29 cellular contexts compared by ENCODE assay signal in the genomic region with DNA sequence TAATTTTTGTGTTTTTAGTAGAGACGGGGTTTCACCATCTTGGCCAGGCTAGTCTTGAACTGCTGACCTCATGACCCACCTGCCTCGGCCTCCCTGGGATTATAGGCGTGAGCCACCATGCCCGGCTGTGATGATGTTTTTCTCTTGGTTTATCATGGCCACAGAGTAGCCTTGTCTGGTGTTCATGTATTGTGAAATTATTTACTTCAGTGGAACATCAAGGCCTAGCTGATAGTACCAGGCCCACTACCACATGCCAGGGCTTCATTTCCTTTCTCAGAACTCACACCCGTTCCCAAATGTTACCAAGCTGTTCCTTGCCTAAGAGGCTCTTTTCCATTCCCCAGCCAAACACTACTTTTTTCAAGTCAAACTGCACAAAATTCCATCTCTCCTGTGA. TPM values are rescaled to one million over a fixed set of nuclear protein-coding genes. Genes with fewer than 3 reads are reported as not detected.
A peak's percentile ranks its signal among the peaks of the same experiment; 100 is the strongest.
DNase-seq lines count a peak whose midpoint lies in the region; ATAC-seq, FAIRE-seq and TF ChIP-seq lines count a peak whose summit lies in the region.
"Had no signal": no experiment of that assay in that cellular context is flagged by ENCODE, and none has a peak within 500 bp of the region (broad histone marks: within the 10 kb centered on the region; RNA-seq: fewer than 3 reads in every experiment).

No MANE protein-coding gene starts in this region.

- TF ChIP-seq CTCF in GM23338 (conservative IDR thresholded peaks at IDR 0.05; ENCODE audit: low read depth in 2 of 2) = no peak
- TF ChIP-seq CTCF in H1 (IDR thresholded peaks at IDR 0.05; ENCODE audit: control extremely low read depth in 1 of 3, insufficient read depth in 1 of 3, low read depth in 1 of 3, low read length in 3 of 3) = no peak
- TF ChIP-seq CTCF in liver (IDR thresholded peaks at IDR 0.05; ENCODE audit: low read depth, low read length, missing input control) = no peak
- TF ChIP-seq CTCF in nephron progenitor cell (IDR thresholded peaks at IDR 0.05) = no peak

- H3K79me2 ChIP-seq in GM23338 (replicated peaks; ENCODE audit: insufficient read depth) (no peaks in the 10 kb centered on the region), H1 (ENCODE audit: control insufficient read depth in 1 of 2, insufficient read depth in 2 of 2, low read length in 2 of 2) (no peaks in the 10 kb centered on the region)

- no peak for FAIRE-seq in H1 (lab: Jason Lieb, UNC)
- FAIRE-seq: A204.1, GM12878, GM12892, GM18507 had no signal

- peaks cover 10% of the 10 kb centered on the region for H3K4me1 Mint-ChIP-seq in GM23338
- H3K4me1 Mint-ChIP-seq in nephron progenitor cell = no peaks in the 10 kb centered on the region
- H3K4me1 Mint-ChIP-seq: CD14-positive monocyte; CD4-positive, alpha-beta memory T cell; CD4-positive, CD25-positive, alpha-beta regulatory T cell; CD8-positive, alpha-beta memory T cell had no signal

- 95% methylated on average over 5 of the region's 5 CpGs; no CpG with 5 or more reads in 1 of the 2 experiments for WGBS in H1 (ENCODE audit: extremely low coverage in 1 of 2, insufficient coverage in 1 of 2, insufficient read length in 1 of 2, insufficient replicate concordance in 2 of 2, low coverage in 1 of 2, low lambda C conversion rate in 2 of 2, missing lambda C conversion rate in 1 of 2), 2 experiments
- WGBS in liver = 49% methylated on average over 5 of the region's 5 CpGs

- no peaks in the 10 kb centered on the region for H3K9me3 ChIP-seq in H1 (ENCODE audit: insufficient read depth in 2 of 2, low read depth in 1 of 2, low read length in 1 of 2)
- no peaks in the 10 kb centered on the region for H3K9me3 ChIP-seq in liver (ENCODE audit: control insufficient read depth in 4 of 4, low read length in 3 of 4)
- H3K9me3 ChIP-seq: BE2C, BLaER1 had no signal

- CTCF ChIA-PET in H1 (lab: Charles Lee; ENCODE audit: partially characterized antibody) = interaction anchor here (1.0 to 21.5 kb wide), 4 partner anchors 15 to 51 kb away, joined by 3 to 247 read pairs (median 4); partner anchors contain the start of genes ARFGAP2 and PACSIN3

- TF ChIP-seq RAD21 in H1 (IDR thresholded peaks at IDR 0.05 in 1 of 2, conservative IDR thresholded peaks at IDR 0.05 in 1 of 2; ENCODE audit: low read depth in 2 of 2, low read length in 2 of 2) = no peak
- TF ChIP-seq RAD21 in liver (IDR thresholded peaks at IDR 0.05) = no peak

- no peaks in the 10 kb centered on the region for H3K36me3 Mint-ChIP-seq in GM23338 (ENCODE audit: low read depth)
- H3K36me3 Mint-ChIP-seq in nephron progenitor cell (ENCODE audit: low read depth) = no peaks in the 10 kb centered on the region
- H3K36me3 Mint-ChIP-seq: CD14-positive monocyte; CD4-positive, alpha-beta memory T cell; CD4-positive, CD25-positive, alpha-beta regulatory T cell; CD8-positive, alpha-beta memory T cell had no signal

- no peak overlapping the region for H3K56ac ChIP-seq in H1 (replicated peaks; ENCODE audit: insufficient read length, low read depth, low read length)

- H3K9ac ChIP-seq in H1 (replicated peaks in 1 of 4; ENCODE audit: extremely low read depth in 1 of 4, low read depth in 3 of 4, low read length in 3 of 4) = no peak overlapping the region; a peak in 1 of 7 replicates
- H3K9ac ChIP-seq in liver (ENCODE audit: low read depth in 1 of 2, low read length in 2 of 2) = no peak overlapping the region
- H3K9ac ChIP-seq: BLaER1 had no signal

- H3K18ac ChIP-seq in H1 (ENCODE audit: extremely low read depth, low read length) = no peak overlapping the region

- H3K4me3 Mint-ChIP-seq in GM23338 (no peak overlapping the region), nephron progenitor cell (no peak overlapping the region)
- H3K4me3 Mint-ChIP-seq: CD14-positive monocyte; CD4-positive, alpha-beta memory T cell; CD8-positive, alpha-beta memory T cell had no signal

- H3K14ac ChIP-seq in H1 (ENCODE audit: insufficient read length) = no peak overlapping the region

- ATAC-seq in GM23338 (no peak), left lobe of liver (peak; percentile 64)
- ATAC-seq: GM12878 had no signal

- no peak overlapping the region for H3K4me2 ChIP-seq in GM23338
- H3K4me2 ChIP-seq in H1 (ENCODE audit: insufficient read depth in 1 of 2, low read depth in 2 of 2, low read length in 2 of 2) = no peak overlapping the region
- H3K4me2 ChIP-seq: BLaER1 had no signal

- H3K27ac ChIP-seq in GM23338 (ENCODE audit: low read depth) (no peak overlapping the region), H1 (ENCODE audit: low read depth, low read length) (no peak overlapping the region), liver (ENCODE audit: low read depth in 1 of 2, low read length in 2 of 2) (peak overlapping the region in 1 of 2 donors; percentile 50)
- H3K27ac ChIP-seq: BLaER1 had no signal

- H3F3A ChIP-seq in GM23338 (replicated peaks; ENCODE audit: low read depth) = no peaks in the 10 kb centered on the region

- 0 out of 2 replicates have a peak overlapping the region, but pooled peaks have one; percentile 61 for H2BK15ac ChIP-seq in H1 (ENCODE audit: low read length)

- no peak overlapping the region for H4K91ac ChIP-seq in H1 (replicated peaks; ENCODE audit: insufficient read length, low read length)

- H2BK12ac ChIP-seq in H1 (ENCODE audit: low read depth, low read length) = no peak overlapping the region

- peak overlapping the region; percentile 61; the same call in 1 of the 2 replicates for H2BK20ac ChIP-seq in H1 (ENCODE audit: low read length)

- H3K27ac Mint-ChIP-seq in GM23338 = no peak overlapping the region
- H3K27ac Mint-ChIP-seq in nephron progenitor cell = no peak overlapping the region
- H3K27ac Mint-ChIP-seq: CD4-positive, alpha-beta memory T cell; CD4-positive, CD25-positive, alpha-beta regulatory T cell; CD8-positive, alpha-beta memory T cell had no signal

- no peaks in the 10 kb centered on the region for H3K9me3 Mint-ChIP-seq in GM23338
- no peaks in the 10 kb centered on the region for H3K9me3 Mint-ChIP-seq in nephron progenitor cell
- H3K9me3 Mint-ChIP-seq: CD4-positive, alpha-beta memory T cell; CD4-positive, CD25-positive, alpha-beta regulatory T cell; CD8-positive, alpha-beta memory T cell had no signal

- H3K23ac ChIP-seq in H1 (ENCODE audit: insufficient read length) = no peak overlapping the region

- DNase-seq in GM23338 (ENCODE audit: low spot score) (no peak), H1 (ENCODE audit: low read depth in 1 of 2, low spot score in 2 of 2) (no peak), left lobe of liver (ENCODE audit: low spot score) (no peak), nephron progenitor cell (no peak), NCI-H1436 (lab: John Stamatoyannopoulos, UW) (no peak), NCI-H524 (lab: John Stamatoyannopoulos, UW) (no peak), SK-N-DZ (ENCODE audit: low spot score) (no peak)
- DNase-seq: 8988T; ACHN; BE2C; C1 segment of cervical spinal cord; CD4-positive, alpha-beta memory T cell; CD4-positive, CD25-positive, alpha-beta regulatory T cell; CD8-positive, alpha-beta memory T cell; COR-L47; DMS 273 treated with DMSO at 0.1 percent for 48 hours; DMS153; DMS53; DMS79; DND-41; EL; GDM1 had no signal

- H3K4me3 ChIP-seq in GM23338 (no peak overlapping the region), H1 (ENCODE audit: extremely low read depth in 1 of 4, insufficient read depth in 2 of 4, low read depth in 3 of 4, low read length in 4 of 4) (no peak overlapping the region), liver (ENCODE audit: low read depth in 1 of 3, low read length in 3 of 3) (no peak overlapping the region)
- H3K4me3 ChIP-seq: BLaER1, GM12878 had no signal

- TF ChIP-seq POLR2A in H1 (IDR thresholded peaks at IDR 0.05; ENCODE audit: control extremely low read depth in 1 of 2, low read depth in 2 of 2, low read length in 2 of 2) = no peak

- no peaks in the 10 kb centered on the region for H3K27me3 ChIP-seq in GM23338 (ENCODE audit: insufficient read depth)
- H3K27me3 ChIP-seq in H1 (replicated peaks in 1 of 4; ENCODE audit: control insufficient read depth in 3 of 4, extremely low read depth in 1 of 4, insufficient read depth in 3 of 4, low read length in 3 of 4) = no peaks in the 10 kb centered on the region
- H3K27me3 ChIP-seq in liver (ENCODE audit: control insufficient read depth in 4 of 4, insufficient read depth in 4 of 4, low read length in 3 of 4) = no peaks in the 10 kb centered on the region
- H3K27me3 ChIP-seq: BE2C, BLaER1 had no signal

- H3K36me3 ChIP-seq in GM23338 (ENCODE audit: insufficient read depth) (no peaks in the 10 kb centered on the region), H1 (ENCODE audit: control insufficient read depth in 2 of 4, insufficient read depth in 4 of 4, low read length in 3 of 4) (no peaks in the 10 kb centered on the region), liver (ENCODE audit: control insufficient read depth in 4 of 4, insufficient read depth in 3 of 4, low read depth in 1 of 4, low read length in 3 of 4) (no peaks in the 10 kb centered on the region)
- H3K36me3 ChIP-seq: BE2C, BLaER1 had no signal

- H3K23me2 ChIP-seq in H1 (ENCODE audit: low read depth, low read length) = no peaks in the 10 kb centered on the region

- no peak overlapping the region for H4K5ac ChIP-seq in H1 (ENCODE audit: insufficient read length, low read depth, low read length)

- no peak overlapping the region for H2BK120ac ChIP-seq in H1 (replicated peaks; ENCODE audit: low read depth, low read length)

- peak overlapping the region; percentile 26; the same call in 1 of the 2 replicates for H2AK5ac ChIP-seq in H1 (ENCODE audit: low read depth, low read length)

- H4K20me1 ChIP-seq in GM23338 (replicated peaks; ENCODE audit: insufficient read depth) = no peaks in the 10 kb centered on the region
- no peaks in the 10 kb centered on the region for H4K20me1 ChIP-seq in H1 (replicated peaks in 1 of 2; ENCODE audit: control insufficient read depth in 1 of 2, insufficient read depth in 2 of 2, low read length in 2 of 2)
- H4K20me1 ChIP-seq: BLaER1 had no signal

- peak overlapping the region; percentile 75 for H2AFZ ChIP-seq in GM23338
- no peak overlapping the region for H2AFZ ChIP-seq in H1 (ENCODE audit: low read length)

- peaks cover 9% of the 10 kb centered on the region for H3K27me3 Mint-ChIP-seq in GM23338 (ENCODE audit: insufficient read depth, low read depth, poor library complexity)
- peaks cover 6% of the 10 kb centered on the region for H3K27me3 Mint-ChIP-seq in nephron progenitor cell (ENCODE audit: low read depth, poor library complexity)
- H3K27me3 Mint-ChIP-seq: CD8-positive, alpha-beta memory T cell had no signal

- no peak overlapping the region for H3K4ac ChIP-seq in H1 (replicated peaks; ENCODE audit: insufficient read length, low read depth, low read length)

- no peak overlapping the region for H2BK5ac ChIP-seq in H1 (ENCODE audit: low read depth, low read length)

- POLR2A ChIA-PET in H1 (lab: Charles Lee; ENCODE audit: partially characterized antibody) = interaction anchor here (1.4 to 4.1 kb wide), 2 partner anchors 21 to 508 kb away, joined by 3 to 23 read pairs; partner anchors contain the start of genes ARHGAP1, PACSIN3 and ZNF408

- no peaks in the 10 kb centered on the region for H3K79me1 ChIP-seq in H1 (ENCODE audit: low read depth, low read length)

- no peak overlapping the region for H4K8ac ChIP-seq in H1 (ENCODE audit: extremely low read depth, insufficient read depth, low read length)

- H3K4me1 ChIP-seq in GM23338 (ENCODE audit: insufficient read depth) (peaks cover 11% of the 10 kb centered on the region), H1 (replicated peaks in 1 of 4; ENCODE audit: control insufficient read depth in 3 of 4, insufficient read depth in 4 of 4, low read length in 3 of 4) (peaks cover 2 to 7% (median 5%) of the 10 kb centered on the region in 4 experiments; a peak in 6 of 7 replicates), liver (ENCODE audit: control insufficient read depth in 4 of 4, insufficient read depth in 4 of 4, low read length in 3 of 4) (peaks cover 0 to 2% (median 0%) of the 10 kb centered on the region in 4 donors)
- H3K4me1 ChIP-seq: BE2C had no signal

- no peak for TF ChIP-seq EP300 in H1 (IDR thresholded peaks at IDR 0.05; ENCODE audit: borderline replicate concordance in 1 of 2, low read depth in 2 of 2, low read length in 2 of 2)

- H3K9me2 ChIP-seq in GM23338 (ENCODE audit: insufficient read depth) = no peaks in the 10 kb centered on the region

RNA-seq across cellular contexts. Expression of gene DDB2, which starts 6.1 kb away (rescaled TPM):
- total RNA-seq in GM23338 (2014; rRNA removed; shearing (Covaris generic)) = 62.5 and 63.1 TPM in 2 replicates
- polyA plus RNA-seq in GM23338 (2016; fragmentation: Nextera tagmentation; extraction: Ambion mirVana) (58.7 and 60.2 TPM in 2 replicates), H1 (2011; rRNA removed) (97.2 and 112 TPM in 2 replicates), liver (10 to 100 TPM in 1 of 2 donors, 1 to 10 TPM in 1; 10.0 to 11.9 TPM)
- total RNA-seq in H1 (2021; fragmentation: NEBNext Ultra II Directional; extraction: Animal tissue kit (Norgen Biotek cat#: 25700)) = 65.2 and 70.7 TPM in 2 replicates
- 130 TPM for polyA plus RNA-seq in H1 (2011; cell fraction: cytosol; rRNA removed)
- polyA plus RNA-seq in H1 (2011; cell fraction: nucleus; rRNA removed) = 209 TPM
- 122 to 126 TPM (median 125 TPM) in 4 replicates for polyA plus RNA-seq in H1 (2012, experiment 1 of 2)
- 123 TPM for polyA plus RNA-seq in H1 (2012, experiment 2 of 2)
- 56.8 TPM for polyA plus RNA-seq in H1 (2013, experiment 1 of 2)
- 53.9 TPM for polyA plus RNA-seq in H1 (2013, experiment 2 of 2)
- 82.9 and 91.7 TPM in 2 replicates for polyA minus RNA-seq in H1 (2011; rRNA and poly(A)+ RNA removed)
- 45.6 TPM for polyA minus RNA-seq in H1 (2011; cell fraction: cytosol; rRNA and poly(A)+ RNA removed)
- 87.7 TPM for polyA minus RNA-seq in H1 (2011; cell fraction: nucleus; rRNA and poly(A)+ RNA removed)
- total RNA-seq in left lobe of liver (15.4 TPM), liver (1 to 10 TPM; 6.6 to 7.6 TPM)
- polyA plus RNA-seq in SK-N-DZ (2014; cell fraction: cytosol; rRNA removed) = 25.6 and 28.8 TPM in 2 replicates
- 34.3 and 36.5 TPM in 2 replicates for polyA plus RNA-seq in SK-N-DZ (2014; cell fraction: nucleus; rRNA removed)

RNA-seq across cellular contexts. Expression of gene PACSIN3, which starts 22.4 kb away (rescaled TPM):
- 66.5 and 72.1 TPM in 2 replicates for total RNA-seq in GM23338 (2014; rRNA removed; shearing (Covaris generic))
- polyA plus RNA-seq in GM23338 (2016; fragmentation: Nextera tagmentation; extraction: Ambion mirVana) = 38.8 and 39.6 TPM in 2 replicates
- 47.2 and 59.3 TPM in 2 replicates for total RNA-seq in H1 (2021; fragmentation: NEBNext Ultra II Directional; extraction: Animal tissue kit (Norgen Biotek cat#: 25700))
- 23.8 and 40.4 TPM in 2 replicates for polyA plus RNA-seq in H1 (2011; rRNA removed)
- polyA plus RNA-seq in H1 (2011; cell fraction: cytosol; rRNA removed) = 48.2 TPM
- 53.1 TPM for polyA plus RNA-seq in H1 (2011; cell fraction: nucleus; rRNA removed)
- 42.7 to 57.4 TPM (median 54.6 TPM) in 4 replicates for polyA plus RNA-seq in H1 (2012, experiment 1 of 2)
- 30.2 TPM for polyA plus RNA-seq in H1 (2012, experiment 2 of 2)
- polyA plus RNA-seq in H1 (2013, experiment 1 of 2) = 18.7 TPM
- polyA plus RNA-seq in H1 (2013, experiment 2 of 2) = 19.4 TPM
- polyA minus RNA-seq in H1 (2011; rRNA and poly(A)+ RNA removed) = 13.8 and 17.7 TPM in 2 replicates
- 36.3 TPM for polyA minus RNA-seq in H1 (2011; cell fraction: cytosol; rRNA and poly(A)+ RNA removed)
- 25.6 TPM for polyA minus RNA-seq in H1 (2011; cell fraction: nucleus; rRNA and poly(A)+ RNA removed)
- total RNA-seq in left lobe of liver = 32.8 TPM
- 10 to 100 TPM; 12.1 to 20.6 TPM for total RNA-seq in liver
- 10 to 100 TPM; 18.7 to 23.3 TPM for polyA plus RNA-seq in liver
- 35.3 and 47.8 TPM in 2 replicates for polyA plus RNA-seq in SK-N-DZ (2014; cell fraction: cytosol; rRNA removed)
- 35.5 and 37.7 TPM in 2 replicates for polyA plus RNA-seq in SK-N-DZ (2014; cell fraction: nucleus; rRNA removed)
- total RNA-seq: CD4-positive, CD25-positive, alpha-beta regulatory T cell had no signal
- polyA plus RNA-seq: CD14-positive monocyte; CD8-positive, alpha-beta memory T cell had no signal

RNA-seq across cellular contexts. Expression of gene ARFGAP2, which starts 31.9 kb away (rescaled TPM):
- 111 and 122 TPM in 2 replicates for total RNA-seq in GM23338 (2014; rRNA removed; shearing (Covaris generic))
- 24.2 and 25.6 TPM in 2 replicates for polyA plus RNA-seq in GM23338 (2016; fragmentation: Nextera tagmentation; extraction: Ambion mirVana)
- total RNA-seq in H1 (2021; fragmentation: NEBNext Ultra II Directional; extraction: Animal tissue kit (Norgen Biotek cat#: 25700)) = 50.0 and 50.2 TPM in 2 replicates
- 64.0 and 107 TPM in 2 replicates for polyA plus RNA-seq in H1 (2011; rRNA removed)
- polyA plus RNA-seq in H1 (2011; cell fraction: cytosol; rRNA removed) = 87.8 TPM
- 162 TPM for polyA plus RNA-seq in H1 (2011; cell fraction: nucleus; rRNA removed)
- polyA plus RNA-seq in H1 (2012, experiment 1 of 2) = 56.0 to 96.2 TPM (median 61.7 TPM) in 4 replicates
- 155 TPM for polyA plus RNA-seq in H1 (2012, experiment 2 of 2)
- polyA plus RNA-seq in H1 (2013, experiment 1 of 2) = 39.1 TPM
- 37.9 TPM for polyA plus RNA-seq in H1 (2013, experiment 2 of 2)
- polyA minus RNA-seq in H1 (2011; rRNA and poly(A)+ RNA removed) = 98.7 and 104 TPM in 2 replicates
- polyA minus RNA-seq in H1 (2011; cell fraction: cytosol; rRNA and poly(A)+ RNA removed) = 34.2 TPM
- 96.4 TPM for polyA minus RNA-seq in H1 (2011; cell fraction: nucleus; rRNA and poly(A)+ RNA removed)
- total RNA-seq in left lobe of liver = 77.6 TPM
- total RNA-seq in liver = 100 to 1,000 TPM in 1 of 2 donors, 10 to 100 TPM in 1; 61.1 to 163 TPM
- polyA plus RNA-seq in liver = 10 to 100 TPM; 37.3 to 44.9 TPM
- 113 and 120 TPM in 2 replicates for polyA plus RNA-seq in SK-N-DZ (2014; cell fraction: cytosol; rRNA removed)
- polyA plus RNA-seq in SK-N-DZ (2014; cell fraction: nucleus; rRNA removed) = 108 and 147 TPM in 2 replicates

RNA-seq across cellular contexts. Expression of gene ACP2, which starts 40.0 kb away (rescaled TPM):
- total RNA-seq in GM23338 (2014; rRNA removed; shearing (Covaris generic)) = 32.1 and 33.5 TPM in 2 replicates
- 5.6 and 7.3 TPM in 2 replicates for polyA plus RNA-seq in GM23338 (2016; fragmentation: Nextera tagmentation; extraction: Ambion mirVana)
- 17.8 and 18.9 TPM in 2 replicates for total RNA-seq in H1 (2021; fragmentation: NEBNext Ultra II Directional; extraction: Animal tissue kit (Norgen Biotek cat#: 25700))
- polyA plus RNA-seq in H1 (2011; rRNA removed) = 19.8 and 24.4 TPM in 2 replicates
- polyA plus RNA-seq in H1 (2011; cell fraction: cytosol; rRNA removed) = 13.4 TPM
- polyA plus RNA-seq in H1 (2011; cell fraction: nucleus; rRNA removed) = 39.9 TPM
- 12.4 to 23.5 TPM (median 21.2 TPM) in 4 replicates for polyA plus RNA-seq in H1 (2012, experiment 1 of 2)
- 14.1 TPM for polyA plus RNA-seq in H1 (2012, experiment 2 of 2)
- 21.3 TPM for polyA plus RNA-seq in H1 (2013, experiment 1 of 2)
- 21.1 TPM for polyA plus RNA-seq in H1 (2013, experiment 2 of 2)
- polyA minus RNA-seq in H1 (2011; rRNA and poly(A)+ RNA removed) = 21.8 and 29.4 TPM in 2 replicates
- 19.7 TPM for polyA minus RNA-seq in H1 (2011; cell fraction: cytosol; rRNA and poly(A)+ RNA removed)
- 36.9 TPM for polyA minus RNA-seq in H1 (2011; cell fraction: nucleus; rRNA and poly(A)+ RNA removed)
- 72.9 TPM for total RNA-seq in left lobe of liver
- total RNA-seq in liver = 10 to 100 TPM; 81.7 to 94.4 TPM
- 10 to 100 TPM; 40.3 to 76.9 TPM for polyA plus RNA-seq in liver
- 21.7 and 47.0 TPM in 2 replicates for polyA plus RNA-seq in SK-N-DZ (2014; cell fraction: cytosol; rRNA removed)
- 42.8 and 47.1 TPM in 2 replicates for polyA plus RNA-seq in SK-N-DZ (2014; cell fraction: nucleus; rRNA removed)

RNA-seq across cellular contexts. Expression of gene NR1H3, which starts 49.2 kb away (rescaled TPM):
- total RNA-seq in GM23338 (2014; rRNA removed; shearing (Covaris generic)) = 23.7 and 23.8 TPM in 2 replicates
- polyA plus RNA-seq in GM23338 (2016; fragmentation: Nextera tagmentation; extraction: Ambion mirVana) (16.5 and 17.5 TPM in 2 replicates), H1 (2011; rRNA removed) (42.1 and 51.5 TPM in 2 replicates), liver (10 to 100 TPM; 56.0 to 57.3 TPM)
- 19.9 and 21.2 TPM in 2 replicates for total RNA-seq in H1 (2021; fragmentation: NEBNext Ultra II Directional; extraction: Animal tissue kit (Norgen Biotek cat#: 25700))
- polyA plus RNA-seq in H1 (2011; cell fraction: cytosol; rRNA removed) = 39.9 TPM
- polyA plus RNA-seq in H1 (2011; cell fraction: nucleus; rRNA removed) = 58.5 TPM
- polyA plus RNA-seq in H1 (2012, experiment 1 of 2) = 24.9 to 28.6 TPM (median 27.6 TPM) in 4 replicates
- polyA plus RNA-seq in H1 (2012, experiment 2 of 2) = 19.2 TPM
- polyA plus RNA-seq in H1 (2013, experiment 1 of 2) = 11.7 TPM
- polyA plus RNA-seq in H1 (2013, experiment 2 of 2) = 11.6 TPM
- polyA minus RNA-seq in H1 (2011; rRNA and poly(A)+ RNA removed) = 34.2 and 36.4 TPM in 2 replicates
- polyA minus RNA-seq in H1 (2011; cell fraction: cytosol; rRNA and poly(A)+ RNA removed) = 18.3 TPM
- 18.3 TPM for polyA minus RNA-seq in H1 (2011; cell fraction: nucleus; rRNA and poly(A)+ RNA removed)
- total RNA-seq in left lobe of liver (94.0 TPM), liver (10 to 100 TPM; 52.8 to 55.2 TPM)
- 9.1 and 11.0 TPM in 2 replicates for polyA plus RNA-seq in SK-N-DZ (2014; cell fraction: cytosol; rRNA removed)
- polyA plus RNA-seq in SK-N-DZ (2014; cell fraction: nucleus; rRNA removed) = 18.6 and 23.2 TPM in 2 replicates
